In the genomic region with DNA sequence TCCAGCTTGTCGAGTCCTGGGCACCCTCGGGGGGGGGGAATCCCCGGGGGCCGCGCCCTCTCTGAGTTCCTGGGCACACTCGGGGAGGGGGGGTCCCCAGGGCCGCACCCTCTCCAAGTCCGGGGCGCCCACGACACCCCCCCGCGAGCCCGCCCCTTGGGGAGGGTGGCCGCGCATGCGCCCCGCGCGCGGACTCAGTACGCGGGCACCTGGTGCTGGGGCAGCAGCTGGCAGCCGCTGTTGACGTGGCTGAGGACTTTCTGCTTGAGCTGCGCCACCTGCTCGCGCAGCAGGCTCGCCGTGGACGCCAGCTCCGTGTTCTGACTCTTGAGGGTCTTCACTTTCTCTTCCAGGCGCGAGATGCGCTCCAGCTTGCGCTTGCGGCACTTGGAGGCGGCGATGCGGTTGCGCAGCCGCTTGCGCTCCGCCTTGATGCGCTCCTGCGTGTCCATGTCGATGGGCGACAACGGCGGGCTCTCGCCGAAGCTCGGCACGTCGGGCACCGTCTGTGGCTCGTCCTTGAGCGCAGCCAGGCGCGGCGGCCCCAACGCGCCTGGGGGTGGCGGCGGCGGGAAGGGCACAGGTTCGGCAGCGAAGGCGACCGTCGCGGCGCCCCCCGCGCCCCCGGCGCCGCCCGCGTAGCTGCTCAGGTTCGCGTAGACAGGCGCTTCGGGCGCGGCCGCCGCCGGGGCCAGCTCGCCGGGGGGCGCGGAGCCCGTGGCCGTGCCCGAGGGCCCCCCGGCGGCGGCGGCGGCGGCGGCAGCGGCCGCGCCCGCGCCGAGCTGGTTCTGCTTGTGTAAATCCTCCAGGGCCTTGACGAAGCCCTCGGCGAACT, we compare ENCODE assay signal across 8 cellular contexts. TPM values are rescaled to one million over a fixed set of nuclear protein-coding genes. Genes with fewer than 3 reads are reported as not detected.
A peak's percentile ranks its signal among the peaks of the same experiment; 100 is the strongest.
DNase-seq lines count a peak whose midpoint lies in the region; ATAC-seq and TF ChIP-seq lines count a peak whose summit lies in the region.

No MANE protein-coding gene starts in this region.

- H3K4me1 ChIP-seq in mammary epithelial cell (ENCODE audit: insufficient read depth, low read length) = peaks cover 28% of the 10 kb centered on the region

- dilution Hi-C loops in mammary epithelial cell (cut with HindIII; ENCODE audit: low sequenced_read_pairs) = no loop called here

- BruUV-seq in mammary epithelial cell (replicated peaks; lab: Mats Ljungman, UMichigan) = no TSS peak

- no peaks in the 10 kb centered on the region for H3K27me3 ChIP-seq in H7 (ENCODE audit: control insufficient read depth, insufficient read depth, low read length)
- H3K27me3 ChIP-seq in mammary epithelial cell (ENCODE audit: insufficient read depth, low read length) = no peaks in the 10 kb centered on the region

- H3K79me2 ChIP-seq in mammary epithelial cell (ENCODE audit: insufficient read depth, low read length) = peaks cover 33% of the 10 kb centered on the region

- peak overlapping the region; percentile 98 for H3K9ac ChIP-seq in mammary epithelial cell (ENCODE audit: insufficient read depth, low read length)

- H3K27ac ChIP-seq in VCaP = peak overlapping the region; percentile 99
- H3K27ac ChIP-seq in mammary epithelial cell (ENCODE audit: insufficient read depth, low read depth, low read length) = peak overlapping the region; percentile 92
- peak overlapping the region; percentile 94 to 100 (median 98) for H3K27ac ChIP-seq in skin epidermis

- H3K36me3 ChIP-seq in H7 (replicated peaks; ENCODE audit: control insufficient read depth, insufficient read depth, low read length) (peaks cover 7% of the 10 kb centered on the region), mammary epithelial cell (ENCODE audit: insufficient read depth, low read length) (no peaks in the 10 kb centered on the region)

- peak overlapping the region; percentile 93 to 100 (median 100) for H3K27ac Mint-ChIP-seq in immature natural killer cell

- no peaks in the 10 kb centered on the region for H4K20me1 ChIP-seq in mammary epithelial cell (ENCODE audit: insufficient read depth, low read length)

- peak overlapping the region; percentile 91 to 99 (median 96) for H3K4me3 Mint-ChIP-seq in immature natural killer cell

- intact Hi-C loops in mammary epithelial cell (cut with micrococcal nuclease) = loop anchor here (1.0 to 2.0 kb wide), 2 partner anchors 12 to 20 kb away; no protein-coding TSS in a partner anchor

- peaks cover 0 to 6% (median 4%) of the 10 kb centered on the region in 3 donors for H3K36me3 Mint-ChIP-seq in immature natural killer cell

- TF ChIP-seq CTCF in VCaP (conservative IDR thresholded peaks at IDR 0.05) = no peak
- TF ChIP-seq CTCF in mammary epithelial cell (conservative IDR thresholded peaks at IDR 0.05 in 1 of 2, IDR thresholded peaks at IDR 0.05 in 1 of 2; ENCODE audit: extremely low read depth in 1 of 2, insufficient read depth in 1 of 2, low read depth in 1 of 2, low read length in 2 of 2) = no peak

- H3K9me3 Mint-ChIP-seq in immature natural killer cell = peaks cover 0 to 2% (median 0%) of the 10 kb centered on the region in 6 donors

- no peak overlapping the region for H2AFZ ChIP-seq in mammary epithelial cell (ENCODE audit: low read depth, low read length)

- WGBS in mammary epithelial cell (ENCODE audit: low coverage, missing lambda C conversion rate) = 2% methylated on average over 12 of the region's 111 CpGs

- H3K4me3 ChIP-seq in H7 (ENCODE audit: insufficient read depth, low read depth, low read length) (peak overlapping the region; percentile 100), mammary epithelial cell (replicated peaks in 1 of 3; ENCODE audit: insufficient read depth in 1 of 3, low read depth in 2 of 3, low read length in 3 of 3) (peak overlapping the region; percentile 92 to 99 (median 96)), skin epidermis (peak overlapping the region; percentile 73 to 96 (median 92))

- CTCF ChIA-PET in mammary epithelial cell (lab: Charles Lee; ENCODE audit: low non-redundant PET) = interaction anchor here (0.5 to 0.6 kb wide), 2 partner anchors 48 to 167 kb away, joined by 3 to 6 read pairs; no protein-coding TSS in a partner anchor

- in situ Hi-C loops in mammary epithelial cell (cut with MboI; ENCODE audit: low sequenced_read_pairs in 2 of 2) = no loop called here

- peak overlapping the region; percentile 71 for H3K4me2 ChIP-seq in mammary epithelial cell (ENCODE audit: insufficient read depth, low read depth, low read length)

- H3K4me1 Mint-ChIP-seq in immature natural killer cell = peaks cover 42 to 46% of the 10 kb centered on the region in 2 donors

- no peak for ATAC-seq in GM21360 (IDR thresholded peaks at IDR 0.05; ENCODE audit: unreplicated experiment)

- H3K9me3 ChIP-seq in mammary epithelial cell (replicated peaks; ENCODE audit: insufficient read depth, low read length) = no peaks in the 10 kb centered on the region

- peak; percentile 51 for DNase-seq in DMS53 treated with DMSO at 0.1 percent for 48 hours (lab: John Stamatoyannopoulos, UW; ENCODE audit: unreplicated experiment)
- peak; percentile 90 for DNase-seq in H7
- peak; percentile 73 for DNase-seq in NCI-H2029 (lab: John Stamatoyannopoulos, UW)
- peak; percentile 72 for DNase-seq in mammary epithelial cell
- DNase-seq in immature natural killer cell = peak; percentile 82 to 89 (median 88)

- H3K27me3 Mint-ChIP-seq in immature natural killer cell (ENCODE audit: low read depth in 3 of 3) = peaks cover 58 to 69% (median 62%) of the 10 kb centered on the region in 3 donors

RNA-seq across cellular contexts. Expression of gene JUND, which starts 1.0 kb away (rescaled TPM):
- 173 and 181 TPM in 2 replicates for total RNA-seq in H7 (2014; rRNA removed; shearing (Covaris generic))
- total RNA-seq in mammary epithelial cell = 10 to 100 TPM; 59.6 to 74.0 TPM
- 30.0 TPM for polyA plus RNA-seq in mammary epithelial cell
- polyA minus RNA-seq in mammary epithelial cell = 4.4 TPM
- polyA plus RNA-seq in immature natural killer cell = 10 to 100 TPM; 15.0 to 71.8 (median 54.7) TPM

RNA-seq across cellular contexts. Expression of gene IQCN, which starts 6.2 kb away (rescaled TPM):
- 0.55 and 0.76 TPM in 2 replicates for total RNA-seq in H7 (2014; rRNA removed; shearing (Covaris generic))
- total RNA-seq in mammary epithelial cell = under 1 TPM; 0.19 to 0.50 TPM
- polyA plus RNA-seq in mammary epithelial cell (0.03 TPM), immature natural killer cell (under 1 TPM in 1 of 3 donors, not detected in 2; 0.15 TPM)
- polyA minus RNA-seq in mammary epithelial cell = not detected

RNA-seq across cellular contexts. Expression of gene LSM4, which starts 42.4 kb away (rescaled TPM):
- 787 and 838 TPM in 2 replicates for total RNA-seq in H7 (2014; rRNA removed; shearing (Covaris generic))
- 100 to 1,000 TPM; 127 to 182 TPM for total RNA-seq in mammary epithelial cell
- polyA plus RNA-seq in mammary epithelial cell (215 TPM), immature natural killer cell (100 to 1,000 TPM; 128 to 189 (median 178) TPM)
- 63.3 TPM for polyA minus RNA-seq in mammary epithelial cell

RNA-seq across cellular contexts. Expression of gene PDE4C, which starts 54.2 kb away (rescaled TPM):
- 0.52 and 1.4 TPM in 2 replicates for total RNA-seq in H7 (2014; rRNA removed; shearing (Covaris generic))
- total RNA-seq in mammary epithelial cell = not detected
- polyA plus RNA-seq in mammary epithelial cell (not detected), immature natural killer cell (not detected)
- polyA minus RNA-seq in mammary epithelial cell = not detected

RNA-seq across cellular contexts. Expression of gene PGPEP1, which starts 59.9 kb away (rescaled TPM):
- 11.5 and 13.6 TPM in 2 replicates for total RNA-seq in H7 (2014; rRNA removed; shearing (Covaris generic))
- 10 to 100 TPM; 16.3 to 18.7 TPM for total RNA-seq in mammary epithelial cell
- polyA plus RNA-seq in mammary epithelial cell = 4.5 TPM
- 7.3 TPM for polyA minus RNA-seq in mammary epithelial cell
- 10 to 100 TPM in 2 of 3 donors, 1 to 10 TPM in 1; 8.2 to 20.6 (median 17.5) TPM for polyA plus RNA-seq in immature natural killer cell
